In the genomic region with DNA sequence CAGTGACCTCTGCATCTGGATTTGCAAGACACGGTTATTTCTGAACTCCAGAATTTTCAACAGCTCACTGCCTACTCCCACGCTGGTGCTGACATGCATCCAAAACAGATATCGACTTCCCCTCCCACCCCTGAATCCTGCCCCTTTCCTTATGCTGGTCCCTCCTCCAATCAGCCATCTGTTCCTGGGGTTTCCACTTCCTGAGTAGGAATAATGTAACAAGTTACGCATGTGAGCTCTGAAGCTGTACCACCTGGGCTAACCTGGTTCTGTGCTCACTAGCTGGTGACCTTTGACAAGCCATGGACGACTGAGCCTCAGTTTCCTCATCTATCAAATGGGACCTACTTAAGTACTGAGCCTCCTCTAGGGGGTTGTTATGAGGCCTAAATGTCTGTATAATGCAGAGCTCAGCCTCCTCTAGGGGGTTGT, we compare ENCODE assay signal across 12 cellular contexts. TPM values are rescaled to one million over a fixed set of nuclear protein-coding genes. Genes with fewer than 3 reads are reported as not detected.
A peak's percentile ranks its signal among the peaks of the same experiment; 100 is the strongest.
DNase-seq lines count a peak whose midpoint lies in the region; ATAC-seq, FAIRE-seq and TF ChIP-seq lines count a peak whose summit lies in the region.
"Had no signal": no experiment of that assay in that cellular context is flagged by ENCODE, and none has a peak within 500 bp of the region (broad histone marks: within the 10 kb centered on the region; RNA-seq: fewer than 3 reads in every experiment).

No MANE protein-coding gene starts in this region.

- CTCF ChIA-PET in H1 (lab: Charles Lee; ENCODE audit: partially characterized antibody) = interaction anchor here (1.0 to 4.3 kb wide), 6 partner anchors 9 to 271 kb away, joined by 3 to 37 read pairs (median 3); no protein-coding TSS in a partner anchor

- no peak for FAIRE-seq in H1 (lab: Jason Lieb, UNC)
- FAIRE-seq: bronchial epithelial cell had no signal

- no peak overlapping the region for H4K8ac ChIP-seq in H1 (ENCODE audit: extremely low read depth, insufficient read depth, low read length)

- no peak overlapping the region for H3K27ac ChIP-seq in left ventricle myocardium inferior (replicated peaks)
- H3K27ac ChIP-seq in OCI-LY1 (ENCODE audit: low read depth, low read length, poor library complexity, severe bottlenecking) = no peak overlapping the region
- no peak overlapping the region for H3K27ac ChIP-seq in H1 (ENCODE audit: low read depth, low read length)
- no peak overlapping the region for H3K27ac ChIP-seq in foreskin keratinocyte
- H3K27ac ChIP-seq in testis = no peak overlapping the region

- TF ChIP-seq EP300 in H1 (IDR thresholded peaks at IDR 0.05; ENCODE audit: borderline replicate concordance in 1 of 2, low read depth in 2 of 2, low read length in 2 of 2) = no peak

- TF ChIP-seq POLR2A in H1 (IDR thresholded peaks at IDR 0.05; ENCODE audit: control extremely low read depth in 1 of 2, low read depth in 2 of 2, low read length in 2 of 2) (no peak), testis (IDR thresholded peaks at IDR 0.05) (no peak)

- H4K20me1 ChIP-seq in OCI-LY1 (ENCODE audit: insufficient read depth, low read length) (no peaks in the 10 kb centered on the region), H1 (replicated peaks in 1 of 2; ENCODE audit: control insufficient read depth in 1 of 2, insufficient read depth in 2 of 2, low read length in 2 of 2) (no peaks in the 10 kb centered on the region)

- no peak overlapping the region for H3K23ac ChIP-seq in H1 (ENCODE audit: insufficient read length)

- no peak overlapping the region for H3K9ac ChIP-seq in OCI-LY1 (ENCODE audit: low read length)
- H3K9ac ChIP-seq in H1 (replicated peaks in 1 of 4; ENCODE audit: extremely low read depth in 1 of 4, low read depth in 3 of 4, low read length in 3 of 4) = no peak overlapping the region

- H3K4me1 ChIP-seq in left ventricle myocardium inferior (peaks cover 23% of the 10 kb centered on the region), OCI-LY1 (ENCODE audit: insufficient read depth, low read length, severe bottlenecking) (peaks cover 31% of the 10 kb centered on the region), H1 (replicated peaks in 1 of 4; ENCODE audit: control insufficient read depth in 3 of 4, insufficient read depth in 4 of 4, low read length in 3 of 4) (peaks cover 3 to 13% (median 10%) of the 10 kb centered on the region in 4 experiments; a peak in 6 of 7 replicates), foreskin keratinocyte (peaks cover 8% of the 10 kb centered on the region), testis (peaks cover 9% of the 10 kb centered on the region)

- no peak overlapping the region for H2BK20ac ChIP-seq in H1 (ENCODE audit: low read length)

- H3K18ac ChIP-seq in H1 (ENCODE audit: extremely low read depth, low read length) = no peak overlapping the region

- H4K91ac ChIP-seq in H1 (replicated peaks; ENCODE audit: insufficient read length, low read length) = no peak overlapping the region

- H3K4me3 ChIP-seq in left ventricle myocardium inferior = peak overlapping the region; percentile 85
- H3K4me3 ChIP-seq in OCI-LY1 (ENCODE audit: low read depth, low read length, poor library complexity, severe bottlenecking) = no peak overlapping the region
- no peak overlapping the region for H3K4me3 ChIP-seq in H1 (ENCODE audit: extremely low read depth in 1 of 4, insufficient read depth in 2 of 4, low read depth in 3 of 4, low read length in 4 of 4)
- no peak overlapping the region for H3K4me3 ChIP-seq in testis

- H3K9me3 ChIP-seq in left ventricle myocardium inferior (replicated peaks) (peaks cover 15% of the 10 kb centered on the region), OCI-LY1 (ENCODE audit: low read length) (peaks cover 13% of the 10 kb centered on the region), H1 (ENCODE audit: insufficient read depth in 2 of 2, low read depth in 1 of 2, low read length in 1 of 2) (no peaks in the 10 kb centered on the region), testis (no peaks in the 10 kb centered on the region)

- no peak overlapping the region for H3K14ac ChIP-seq in H1 (ENCODE audit: insufficient read length)

- no peak overlapping the region for H3K4ac ChIP-seq in H1 (replicated peaks; ENCODE audit: insufficient read length, low read depth, low read length)

- WGBS in H1 (ENCODE audit: extremely low coverage in 1 of 2, insufficient coverage in 1 of 2, insufficient read length in 1 of 2, insufficient replicate concordance in 2 of 2, low coverage in 1 of 2, low lambda C conversion rate in 2 of 2, missing lambda C conversion rate in 1 of 2), 2 experiments = 82% methylated on average over 5 of the region's 5 CpGs; no CpG with 5 or more reads in 1 of the 2 experiments
- WGBS in testis, 2 donors = 35 to 53% methylated on average over 5 of the region's 5 CpGs

- DNase-seq in left ventricle myocardium inferior (no peak), left cardiac atrium (no peak), H1 (ENCODE audit: low read depth in 1 of 2, low spot score in 2 of 2) (no peak), foreskin keratinocyte (no peak), testis (no peak)
- no peak for DNase-seq in stimulated activated CD4-positive, alpha-beta T cell treated with anti-CD3 and anti-CD28 coated beads, Interleukin-1b, Interleukin-23, amount 100 ng/mL, for 48 hours
- DNase-seq: mammary epithelial cell; stimulated activated CD4-positive, alpha-beta T cell treated with anti-CD3 and anti-CD28 coated beads, Interleukin-2, amount 100 ng/mL, for 24 hours; stimulated activated naive CD4-positive, alpha-beta T cell had no signal

- H2BK15ac ChIP-seq in H1 (ENCODE audit: low read length) = no peak overlapping the region

- H2BK120ac ChIP-seq in H1 (replicated peaks; ENCODE audit: low read depth, low read length) = no peak overlapping the region

- H3K79me2 ChIP-seq in OCI-LY1 (ENCODE audit: insufficient read depth, low read length) (peaks cover 31% of the 10 kb centered on the region), H1 (ENCODE audit: control insufficient read depth in 1 of 2, insufficient read depth in 2 of 2, low read length in 2 of 2) (peaks cover 6 to 31% of the 10 kb centered on the region in 2 experiments)

- no peak overlapping the region for H2AK5ac ChIP-seq in H1 (ENCODE audit: low read depth, low read length)

- no peaks in the 10 kb centered on the region for H3K9me2 ChIP-seq in OCI-LY1 (ENCODE audit: low read depth, low read length)

- no peaks in the 10 kb centered on the region for H3F3A ChIP-seq in OCI-LY1 (ENCODE audit: insufficient read depth, low read length)

- no peak for TF ChIP-seq CTCF in left ventricle myocardium inferior (IDR thresholded peaks at IDR 0.05; ENCODE audit: borderline replicate concordance)
- TF ChIP-seq CTCF in OCI-LY1 (IDR thresholded peaks at IDR 0.05; ENCODE audit: low read length) = peak; percentile 31; the same call in 1 of the 2 replicates
- TF ChIP-seq CTCF in H1 (IDR thresholded peaks at IDR 0.05; ENCODE audit: control extremely low read depth in 1 of 3, insufficient read depth in 1 of 3, low read depth in 1 of 3, low read length in 3 of 3) = no peak
- no peak for TF ChIP-seq CTCF in foreskin keratinocyte (conservative IDR thresholded peaks at IDR 0.05)
- no peak for TF ChIP-seq CTCF in testis (IDR thresholded peaks at IDR 0.05)

- ATAC-seq in left cardiac atrium (no peak), foreskin keratinocyte (no peak), GM21423 (IDR thresholded peaks at IDR 0.05; ENCODE audit: unreplicated experiment) (no peak)

- H4K5ac ChIP-seq in H1 (ENCODE audit: insufficient read length, low read depth, low read length) = no peak overlapping the region

- no peaks in the 10 kb centered on the region for H3K27me3 ChIP-seq in left ventricle myocardium inferior (ENCODE audit: low read depth)
- no peaks in the 10 kb centered on the region for H3K27me3 ChIP-seq in OCI-LY1 (ENCODE audit: insufficient read depth, low read length)
- H3K27me3 ChIP-seq in H1 (replicated peaks in 1 of 4; ENCODE audit: control insufficient read depth in 3 of 4, extremely low read depth in 1 of 4, insufficient read depth in 3 of 4, low read length in 3 of 4) = no peaks in the 10 kb centered on the region
- no peaks in the 10 kb centered on the region for H3K27me3 ChIP-seq in foreskin keratinocyte
- no peaks in the 10 kb centered on the region for H3K27me3 ChIP-seq in testis

- H3K23me2 ChIP-seq in H1 (ENCODE audit: low read depth, low read length) = peaks cover 6% of the 10 kb centered on the region; the same call in 1 of the 2 replicates

- no peak for TF ChIP-seq RAD21 in H1 (IDR thresholded peaks at IDR 0.05 in 1 of 2, conservative IDR thresholded peaks at IDR 0.05 in 1 of 2; ENCODE audit: low read depth in 2 of 2, low read length in 2 of 2)

- 0 out of 2 replicates have a peak overlapping the region, but pooled peaks have one; percentile 18 for H2BK5ac ChIP-seq in H1 (ENCODE audit: low read depth, low read length)

- intact Hi-C loops in left ventricle myocardium inferior (cut with micrococcal nuclease) = no loop called here
- intact Hi-C loops in left cardiac atrium (cut with DNase I) = no loop called here
- intact Hi-C loops in testis (cut with DNase I; ENCODE audit: low total_unique reads) = loop anchor here (10.0 kb wide), 1 partner anchor 119 kb away; the partner anchor contains the start of gene ESYT2

- H3K79me1 ChIP-seq in H1 (ENCODE audit: low read depth, low read length) = no peaks in the 10 kb centered on the region; the same call in 1 of the 2 replicates

- H3K4me2 ChIP-seq in OCI-LY1 (ENCODE audit: low read length) = no peak overlapping the region
- H3K4me2 ChIP-seq in H1 (ENCODE audit: insufficient read depth in 1 of 2, low read depth in 2 of 2, low read length in 2 of 2) = peak overlapping the region in 1 of 2 experiments; percentile 83; a peak in 1 of 4 replicates

- H2AFZ ChIP-seq in OCI-LY1 (ENCODE audit: low read length) = no peak overlapping the region
- H2AFZ ChIP-seq in H1 (ENCODE audit: low read length) = no peak overlapping the region

- H2BK12ac ChIP-seq in H1 (ENCODE audit: low read depth, low read length) = no peak overlapping the region

- H3K56ac ChIP-seq in H1 (replicated peaks; ENCODE audit: insufficient read length, low read depth, low read length) = no peak overlapping the region

- POLR2A ChIA-PET in H1 (lab: Charles Lee; ENCODE audit: partially characterized antibody) = interaction anchor here (1.0 to 1.1 kb wide), 2 partner anchors 24 to 81 kb away, joined by 3 read pairs; no protein-coding TSS in a partner anchor

- H3K36me3 ChIP-seq in left ventricle myocardium inferior (no peaks in the 10 kb centered on the region), OCI-LY1 (ENCODE audit: insufficient read depth, low read length) (peaks cover 22% of the 10 kb centered on the region), H1 (ENCODE audit: control insufficient read depth in 2 of 4, insufficient read depth in 4 of 4, low read length in 3 of 4) (peaks cover 0 to 5% (median 2%) of the 10 kb centered on the region in 4 experiments; a peak in 2 of 8 replicates), testis (ENCODE audit: low read depth, missing control alignments) (no peaks in the 10 kb centered on the region)

RNA-seq across cellular contexts. Expression of gene NCAPG2, which starts 1.7 kb away (rescaled TPM):
- 3.7 TPM for total RNA-seq in left ventricle myocardium inferior
- 1 to 10 TPM; 6.4 to 8.6 TPM for total RNA-seq in left cardiac atrium
- total RNA-seq in H1 (2021; fragmentation: NEBNext Ultra II Directional; extraction: Animal tissue kit (Norgen Biotek cat#: 25700)) = 119 and 125 TPM in 2 replicates
- 49.9 and 50.1 TPM in 2 replicates for polyA plus RNA-seq in H1 (2011; rRNA removed)
- 83.7 TPM for polyA plus RNA-seq in H1 (2011; cell fraction: cytosol; rRNA removed)
- 66.1 TPM for polyA plus RNA-seq in H1 (2011; cell fraction: nucleus; rRNA removed)
- polyA plus RNA-seq in H1 (2012, experiment 1 of 2) = 106 to 137 TPM (median 113 TPM) in 4 replicates
- polyA plus RNA-seq in H1 (2012, experiment 2 of 2) = 7.3 TPM
- polyA plus RNA-seq in H1 (2013, experiment 1 of 2) = 36.6 TPM
- 39.2 TPM for polyA plus RNA-seq in H1 (2013, experiment 2 of 2)
- 167 and 172 TPM in 2 replicates for polyA minus RNA-seq in H1 (2011; rRNA and poly(A)+ RNA removed)
- polyA minus RNA-seq in H1 (2011; cell fraction: cytosol; rRNA and poly(A)+ RNA removed) = 79.4 TPM
- polyA minus RNA-seq in H1 (2011; cell fraction: nucleus; rRNA and poly(A)+ RNA removed) = 106 TPM
- 38.1 and 43.7 TPM in 2 replicates for total RNA-seq in foreskin keratinocyte
- polyA plus RNA-seq in foreskin keratinocyte = 13.1 and 18.2 TPM in 2 replicates
- total RNA-seq in testis = 10 to 100 TPM; 30.2 to 34.0 TPM
- 53.9 TPM for polyA plus RNA-seq in testis (ENCODE audit: insufficient read depth, low read depth, low replicate concordance)
